15 cellular contexts compared by ENCODE assay signal in genomic region chr6:116139917-116140316, GRCh38. TPM values are rescaled to one million over a fixed set of nuclear protein-coding genes. Genes with fewer than 3 reads are reported as not detected.
DNase-seq lines count a peak whose midpoint lies in the region; ATAC-seq, FAIRE-seq and TF ChIP-seq lines count a peak whose summit lies in the region.
"Had no signal": no experiment of that assay in that cellular context is flagged by ENCODE, and none has a peak within 500 bp of the region (broad histone marks: within the 10 kb centered on the region; RNA-seq: fewer than 3 reads in every experiment).

No MANE protein-coding gene starts in this region.

- H3K4me1 ChIP-seq in A549 (no peaks in the 10 kb centered on the region), foreskin keratinocyte (peaks cover 6% of the 10 kb centered on the region), testis (peaks cover 2% of the 10 kb centered on the region)

- no peak for FAIRE-seq in A549 (lab: Jason Lieb, UNC)
- FAIRE-seq in GM19239 (lab: Jason Lieb, UNC), result peak; percentile 37

- intact Hi-C loops in testis (cut with DNase I; ENCODE audit: low total_unique reads) (no loop called here), cardiac septum (cut with DNase I) (no loop called here)

- H3K27me3 ChIP-seq in foreskin keratinocyte (no peaks in the 10 kb centered on the region), testis (no peaks in the 10 kb centered on the region)

- TF ChIP-seq CTCF in A549 (IDR thresholded peaks at IDR 0.05), result peak; percentile 15; the same call in 1 of the 3 replicates
- peak; percentile 45 for TF ChIP-seq CTCF in foreskin keratinocyte (conservative IDR thresholded peaks at IDR 0.05)
- TF ChIP-seq CTCF in testis (IDR thresholded peaks at IDR 0.05), result no peak

- DNase-seq in A549 (ENCODE audit: low read depth in 1 of 2, low spot score in 1 of 2), result peak in 1 of 2 experiments; percentile 9
- no peak for DNase-seq in GM19239 (ENCODE audit: insufficient read length, low spot score)
- DNase-seq in OCI-M1 (lab: John Stamatoyannopoulos, UW), result peak; percentile 16
- DNase-seq in foreskin keratinocyte, result peak; percentile 5 to 11
- no peak for DNase-seq in testis
- no peak for DNase-seq in cardiac septum (ENCODE audit: low spot score)
- no peak for DNase-seq in LoVo (ENCODE audit: low spot score)
- DNase-seq: activated CD4-positive, alpha-beta T cell treated with anti-CD3 and anti-CD28 coated beads, Interleukin-2, amount 50 U/mL, for 48 hours; activated naive CD8-positive, alpha-beta T cell treated with anti-CD3 and anti-CD28 coated beads for 36 hours; activated T-cell treated with anti-CD3 and anti-CD28 coated beads, Interleukin-2, amount 50 U/mL, for 4 hours; Karpas-422; NCI-H1930 had no signal

- no peak overlapping the region for H3K4me3 ChIP-seq in A549
- no peak overlapping the region for H3K4me3 ChIP-seq in testis

- ATAC-seq in A549, result peak in 1 of 2 experiments; percentile 43; a peak in 1 of 6 replicates
- no peak for ATAC-seq in foreskin keratinocyte
- ATAC-seq in HG02885 (IDR thresholded peaks at IDR 0.05; ENCODE audit: poor library complexity, unreplicated experiment), result no peak
- ATAC-seq: activated T-cell treated with anti-CD3 and anti-CD28 coated beads, Interleukin-2, amount 50 U/mL, for 4 hours had no signal

- POLR2A ChIA-PET in A549 (lab: Yijun Ruan, JAX), result no interaction called here

- H3K4me2 ChIP-seq in A549, result no peak overlapping the region

- H3K9me3 ChIP-seq in A549 (no peaks in the 10 kb centered on the region), testis (no peaks in the 10 kb centered on the region)

- no peak overlapping the region for H3K27ac ChIP-seq in A549
- H3K27ac ChIP-seq in foreskin keratinocyte, result no peak overlapping the region
- H3K27ac ChIP-seq in testis, result no peak overlapping the region
- H3K27ac ChIP-seq: HL-60 had no signal

- TF ChIP-seq EP300 in A549 (IDR thresholded peaks at IDR 0.05), result no peak

- no peaks in the 10 kb centered on the region for H3K36me3 ChIP-seq in testis (ENCODE audit: low read depth, missing control alignments)

- 87% methylated on average over 4 of the region's 4 CpGs for WGBS in A549 (ENCODE audit: missing lambda C conversion rate)
- WGBS in testis, 2 donors, result 85 to 94% methylated on average over 4 of the region's 4 CpGs

- TF ChIP-seq POLR2A in A549 (IDR thresholded peaks at IDR 0.05; ENCODE audit: low read length) (no peak), testis (IDR thresholded peaks at IDR 0.05) (no peak)

- no peak for TF ChIP-seq RAD21 in A549 (conservative IDR thresholded peaks at IDR 0.05 in 1 of 2, IDR thresholded peaks at IDR 0.05 in 1 of 2)

- CTCF ChIA-PET in A549 (lab: Yijun Ruan, JAX), result no interaction called here

TF ChIP-seq in A549, 52 proteins besides CTCF, POLR2A, EP300 and RAD21:
- TF ChIP-seq ATOH8 (CRISPR knock-in tag; IDR thresholded peaks at IDR 0.05; ENCODE audit: low read depth) (no peak), SREBF2 (IDR thresholded peaks at IDR 0.05) (no peak), TFCP2L1 (CRISPR knock-in tag; IDR thresholded peaks at IDR 0.05) (no peak), MYC (IDR thresholded peaks at IDR 0.05; ENCODE audit: borderline replicate concordance, low read length) (no peak), NFE2L2 (conservative IDR thresholded peaks at IDR 0.05; ENCODE audit: low read length) (no peak), FOSB (CRISPR knock-in tag; IDR thresholded peaks at IDR 0.05) (no peak), HOXB13 (CRISPR knock-in tag; IDR thresholded peaks at IDR 0.05; ENCODE audit: low read depth) (no peak), POLR2AphosphoS2 (conservative IDR thresholded peaks at IDR 0.05; ENCODE audit: low read length) (no peak), ZFP36 (IDR thresholded peaks at IDR 0.05; ENCODE audit: borderline replicate concordance, partially characterized antibody) (no peak), RARB (CRISPR knock-in tag; IDR thresholded peaks at IDR 0.05) (no peak)

RNA-seq across cellular contexts. Expression of gene COL10A1, which starts 14.0 kb away (rescaled TPM):
- polyA plus RNA-seq in A549 (2011; rRNA removed) (0.09 TPM in 1 of 2 replicates, not detected in the other), A549 (2017; fragmentation: RNase III; extraction: RNeasy Plus Mini Kit Qiagen cat#74134 plus additional on column Dnase treatment) (not detected in 3 replicates), foreskin keratinocyte (not detected in 2 replicates), testis (ENCODE audit: insufficient read depth, low read depth, low replicate concordance) (0.34 TPM)
- not detected in 2 replicates for polyA plus RNA-seq in A549 (2012; cell fraction: cytosol; rRNA removed)
- not detected in 2 replicates for polyA plus RNA-seq in A549 (2012; cell fraction: nucleus; rRNA removed)
- polyA minus RNA-seq in A549 (2011; rRNA and poly(A)+ RNA removed), result 1.4 TPM in 1 of 2 replicates, not detected in the other
- total RNA-seq in foreskin keratinocyte (not detected in 2 replicates), testis (under 1 TPM; 0.06 to 0.16 TPM), cardiac septum (3.3 TPM)
- total RNA-seq: activated naive CD8-positive, alpha-beta T cell treated with anti-CD3 and anti-CD28 coated beads for 36 hours; activated T-cell treated with anti-CD3 and anti-CD28 coated beads, Interleukin-2, amount 50 U/mL, for 4 hours; renal cortical epithelial cell had no signal

RNA-seq across cellular contexts. Expression of gene NT5DC1, which starts 39.3 kb away (rescaled TPM):
- polyA plus RNA-seq in A549 (2011; rRNA removed) (27.2 and 31.5 TPM in 2 replicates), A549 (2017; fragmentation: RNase III; extraction: RNeasy Plus Mini Kit Qiagen cat#74134 plus additional on column Dnase treatment) (26.9 to 28.6 TPM (median 27.0 TPM) in 3 replicates), foreskin keratinocyte (16.4 and 19.2 TPM in 2 replicates), testis (ENCODE audit: insufficient read depth, low read depth, low replicate concordance) (28.2 TPM)
- polyA plus RNA-seq in A549 (2012; cell fraction: cytosol; rRNA removed), result 14.2 and 16.1 TPM in 2 replicates
- polyA plus RNA-seq in A549 (2012; cell fraction: nucleus; rRNA removed), result 15.3 and 19.4 TPM in 2 replicates
- polyA minus RNA-seq in A549 (2011; rRNA and poly(A)+ RNA removed), result 14.6 and 15.8 TPM in 2 replicates
- total RNA-seq in foreskin keratinocyte (21.0 and 26.4 TPM in 2 replicates), testis (10 to 100 TPM; 10.7 to 22.8 TPM), cardiac septum (38.8 TPM)

Comparison
In these comparisons a context has a peak if more than half of its experiments do, and no peak if none do; other contexts are left out.
1. DNase-seq: peak in OCI-M1 (single experiment) and foreskin keratinocyte (2 of 2); none in GM19239 (single experiment), testis (single experiment), cardiac septum (single experiment) and LoVo (single experiment).
2. CTCF ChIP-seq: peak in A549 (single experiment) and foreskin keratinocyte (single experiment); none in testis (0 of 3).